9 cellular contexts compared by ENCODE assay signal in the genomic region with DNA sequence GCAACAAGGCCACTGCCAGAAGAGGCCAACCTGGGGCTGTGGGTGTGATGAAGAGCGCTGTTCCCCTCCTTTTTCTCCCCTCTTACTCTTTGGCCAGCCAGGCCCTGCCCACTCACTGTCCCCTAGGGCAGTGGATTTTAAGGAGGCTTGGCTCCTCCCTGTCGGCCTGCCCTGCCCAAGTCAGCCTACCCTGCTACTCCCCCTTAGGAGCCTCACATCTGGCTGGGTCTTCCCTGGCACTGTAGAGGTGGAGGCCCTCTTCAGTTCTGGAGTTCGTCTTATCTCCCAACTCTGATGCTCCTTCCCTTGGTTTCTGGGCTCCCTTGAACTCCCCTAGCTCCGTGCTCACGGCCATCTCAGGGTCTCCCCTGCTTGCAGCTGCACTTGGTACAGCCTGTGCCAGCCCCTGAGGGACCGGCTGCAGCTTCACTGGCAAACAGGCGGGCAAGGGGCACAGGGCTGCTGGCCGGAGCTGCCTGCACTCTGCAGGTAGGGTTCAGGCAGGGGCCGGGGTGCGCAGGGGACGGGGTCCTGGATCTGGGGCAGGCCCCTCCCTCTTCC. TPM values are rescaled to one million over a fixed set of nuclear protein-coding genes. Genes with fewer than 3 reads are reported as not detected.
DNase-seq lines count a peak whose midpoint lies in the region; ATAC-seq and TF ChIP-seq lines count a peak whose summit lies in the region.
"Had no signal": no experiment of that assay in that cellular context is flagged by ENCODE, and none has a peak within 500 bp of the region (broad histone marks: within the 10 kb centered on the region; RNA-seq: fewer than 3 reads in every experiment).

No MANE protein-coding gene starts in this region.

- POLR2A ChIA-PET in CD4-positive, alpha-beta T cell (lab: Charles Lee), result interaction anchor here (0.7 to 3.1 kb wide), 5 partner anchors 15 to 77 kb away, joined by 3 to 20 read pairs (median 4); a partner anchor contains a TSS

- peaks cover 47 to 50% of the 10 kb centered on the region in 2 experiments for H3K4me1 ChIP-seq in neutrophil (ENCODE audit: control insufficient read depth in 1 of 2, insufficient read depth in 1 of 2, low read depth in 1 of 2, low read length in 1 of 2)

- no peaks in the 10 kb centered on the region for H3K27me3 ChIP-seq in CD4-positive, alpha-beta T cell (ENCODE audit: control insufficient read depth, insufficient read depth, low read length)
- H3K27me3 ChIP-seq in neutrophil, result no peaks in the 10 kb centered on the region

- CTCF ChIA-PET in CD4-positive, alpha-beta T cell (lab: Charles Lee), result interaction anchor here (1.5 to 1.8 kb wide), 2 partner anchors 16 to 78 kb away, joined by 4 to 9 read pairs; no protein-coding TSS in a partner anchor

- peak overlapping the region; percentile 99 for H3K4me3 Mint-ChIP-seq in CD4-positive, alpha-beta T cell
- H3K4me3 Mint-ChIP-seq in dendritic cell treated with granulocyte-macrophage colony-stimulating factor and Interleukin-4, amounts not matched to agents 40 ng/mL and 50 ng/mL, for 4 days, result peak overlapping the region; percentile 65

- no peak for DNase-seq in CD4-positive, alpha-beta T cell
- DNase-seq in HFF-Myc (ENCODE audit: extremely low read depth, low read depth) (no peak), cerebellar cortex (ENCODE audit: low spot score) (no peak), RPMI8226 (no peak), putamen (ENCODE audit: low spot score) (no peak), KG1 (lab: John Stamatoyannopoulos, UW) (no peak)

- ATAC-seq in CD4-positive, alpha-beta T cell (ENCODE audit: poor library complexity), result no peak

- peak overlapping the region; percentile 58 for H3K27ac ChIP-seq in CD4-positive, alpha-beta T cell (ENCODE audit: low read depth, low read length)
- H3K27ac ChIP-seq in neutrophil, result peak overlapping the region; percentile 97
- H3K27ac ChIP-seq: epithelial cell of prostate had no signal

- H3K4me3 ChIP-seq in HFF-Myc (replicated peaks; ENCODE audit: low read depth, low read length) (peak overlapping the region; percentile 24), neutrophil (ENCODE audit: low read depth in 1 of 2, low read length in 1 of 2) (peak overlapping the region; percentile 92 to 98)

- no peaks in the 10 kb centered on the region for H3K9me3 ChIP-seq in CD4-positive, alpha-beta T cell (ENCODE audit: control insufficient read depth, low read length)
- H3K9me3 ChIP-seq in neutrophil, result no peaks in the 10 kb centered on the region

- peaks cover 41% of the 10 kb centered on the region for H3K36me3 ChIP-seq in neutrophil

- peaks cover 33% of the 10 kb centered on the region for H3K36me3 Mint-ChIP-seq in CD4-positive, alpha-beta T cell (ENCODE audit: low read depth)
- H3K36me3 Mint-ChIP-seq in dendritic cell treated with granulocyte-macrophage colony-stimulating factor and Interleukin-4, amounts not matched to agents 40 ng/mL and 50 ng/mL, for 4 days (ENCODE audit: low read depth), result peaks cover 68% of the 10 kb centered on the region

- no peaks in the 10 kb centered on the region for H3K27me3 Mint-ChIP-seq in CD4-positive, alpha-beta T cell
- H3K27me3 Mint-ChIP-seq in dendritic cell treated with granulocyte-macrophage colony-stimulating factor and Interleukin-4, amounts not matched to agents 40 ng/mL and 50 ng/mL, for 4 days, result no peaks in the 10 kb centered on the region

- no peaks in the 10 kb centered on the region for H3K9me3 Mint-ChIP-seq in CD4-positive, alpha-beta T cell
- no peaks in the 10 kb centered on the region for H3K9me3 Mint-ChIP-seq in dendritic cell treated with granulocyte-macrophage colony-stimulating factor and Interleukin-4, amounts not matched to agents 40 ng/mL and 50 ng/mL, for 4 days

- intact Hi-C loops in CD4-positive, alpha-beta T cell (cut with DNase I, micrococcal nuclease), result loop anchor here (5.0 to 10.0 kb wide), 5 partner anchors 131 to 409 kb away; a partner anchor contains a TSS
- intact Hi-C loops in dendritic cell treated with granulocyte-macrophage colony-stimulating factor and Interleukin-4, amounts not matched to agents 40 ng/mL and 50 ng/mL, for 4 days (cut with micrococcal nuclease), result no loop called here

- peaks cover 64% of the 10 kb centered on the region for H3K4me1 Mint-ChIP-seq in CD4-positive, alpha-beta T cell (ENCODE audit: low read depth)
- peaks cover 83% of the 10 kb centered on the region for H3K4me1 Mint-ChIP-seq in dendritic cell treated with granulocyte-macrophage colony-stimulating factor and Interleukin-4, amounts not matched to agents 40 ng/mL and 50 ng/mL, for 4 days (ENCODE audit: low read depth)

- no peak for TF ChIP-seq CTCF in CD4-positive, alpha-beta T cell (IDR thresholded peaks at IDR 0.05)
- TF ChIP-seq CTCF in HFF-Myc (IDR thresholded peaks at IDR 0.05; ENCODE audit: low read depth, low read length, missing control alignments), result no peak
- TF ChIP-seq CTCF in neutrophil (IDR thresholded peaks at IDR 0.05), result no peak

- H3K27ac Mint-ChIP-seq in CD4-positive, alpha-beta T cell, result peak overlapping the region; percentile 89
- H3K27ac Mint-ChIP-seq in dendritic cell treated with granulocyte-macrophage colony-stimulating factor and Interleukin-4, amounts not matched to agents 40 ng/mL and 50 ng/mL, for 4 days, result peak overlapping the region; percentile 91

RNA-seq across cellular contexts. Expression of a gene that starts 4.0 kb away (rescaled TPM):
- total RNA-seq in CD4-positive, alpha-beta T cell, result 100 to 1,000 TPM; 170 to 191 TPM

RNA-seq across cellular contexts. Expression of a gene that starts 4.3 kb away (rescaled TPM):
- not detected for total RNA-seq in CD4-positive, alpha-beta T cell

RNA-seq across cellular contexts. Expression of a gene that starts 32.2 kb away (rescaled TPM):
- total RNA-seq in CD4-positive, alpha-beta T cell, result 10 to 100 TPM; 17.7 to 20.7 TPM

RNA-seq across cellular contexts. Expression of a gene that starts 44.2 kb away (rescaled TPM):
- total RNA-seq in CD4-positive, alpha-beta T cell, result 100 to 1,000 TPM; 106 to 107 TPM
